Comparison of ENCODE assay signal across 1 cellular context in the genomic region with DNA sequence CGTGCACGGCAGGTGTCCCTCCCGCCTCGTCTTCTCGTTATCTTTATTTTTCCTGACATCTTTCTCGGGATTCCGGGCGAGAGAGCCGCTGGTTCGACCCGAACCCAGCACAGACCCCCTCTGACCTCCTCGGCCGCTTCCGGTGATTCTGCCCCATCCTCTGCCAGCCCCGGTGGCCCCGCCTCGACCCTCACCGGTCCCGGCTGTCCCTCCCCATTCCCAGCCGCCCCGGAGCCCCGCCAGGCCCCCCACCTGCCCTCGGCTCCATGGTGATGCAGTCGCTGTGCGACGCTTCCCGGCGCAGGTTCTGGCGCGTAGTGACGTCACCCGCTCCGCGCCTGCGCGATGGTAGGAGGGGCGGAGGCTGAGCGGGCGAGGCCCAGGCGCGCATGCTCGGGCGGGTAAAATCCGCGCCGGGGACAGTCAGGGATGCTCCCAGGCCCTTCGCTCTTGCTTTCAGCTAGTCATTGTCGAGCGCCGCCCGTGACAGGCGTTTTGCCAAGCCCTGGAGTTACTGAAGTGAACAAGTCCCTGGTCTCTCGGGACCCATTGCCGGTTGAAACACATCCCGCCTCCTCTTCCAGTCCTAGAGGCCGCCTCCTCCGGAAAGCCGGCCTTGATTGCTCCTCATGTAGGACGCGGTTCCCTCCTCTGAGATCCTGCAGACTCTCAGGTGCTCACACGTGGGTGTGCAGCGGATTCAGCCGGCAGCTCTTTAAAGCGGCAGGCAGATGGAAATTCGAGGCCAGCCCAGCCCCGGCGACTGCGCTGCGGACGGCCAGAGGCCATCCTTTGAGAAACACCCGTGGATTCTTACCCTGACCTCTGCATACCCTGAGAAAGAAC.
A peak's percentile ranks its signal among the peaks of the same experiment; 100 is the strongest.
TF ChIP-seq lines count a peak whose summit lies in the region.

A gene with protein sequence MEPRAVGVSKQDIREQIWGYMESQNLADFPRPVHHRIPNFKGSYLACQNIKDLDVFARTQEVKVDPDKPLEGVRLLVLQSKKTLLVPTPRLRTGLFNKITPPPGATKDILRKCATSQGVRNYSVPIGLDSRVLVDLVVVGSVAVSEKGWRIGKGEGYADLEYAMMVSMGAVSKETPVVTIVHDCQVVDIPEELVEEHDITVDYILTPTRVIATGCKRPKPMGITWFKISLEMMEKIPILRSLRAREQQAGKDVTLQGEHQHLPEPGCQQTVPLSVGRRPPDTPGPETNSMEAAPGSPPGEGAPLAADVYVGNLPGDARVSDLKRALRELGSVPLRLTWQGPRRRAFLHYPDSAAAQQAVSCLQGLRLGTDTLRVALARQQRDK (minus strand): TSS at position 319 of the 846 bp plus-strand sequence. CDS start 51 bp downstream, at position 268.

TF ChIP-seq in HepG2, 621 proteins besides CTCF, POLR2A, EP300 and RAD21 (continued from another document and continues in another):
- TF ChIP-seq POLR2G (IDR thresholded peaks at IDR 0.05; ENCODE audit: low read depth, low read length) = peak; percentile 96
- TF ChIP-seq MED1 (CRISPR knock-in tag; IDR thresholded peaks at IDR 0.05) = peak; percentile 60; the same call in 1 of the 2 replicates
- peak; percentile 71 for TF ChIP-seq IRF2 (CRISPR knock-in tag; IDR thresholded peaks at IDR 0.05)
- TF ChIP-seq GTF2F1 (IDR thresholded peaks at IDR 0.05; ENCODE audit: low read length) = no peak
- TF ChIP-seq, protein P1, sequence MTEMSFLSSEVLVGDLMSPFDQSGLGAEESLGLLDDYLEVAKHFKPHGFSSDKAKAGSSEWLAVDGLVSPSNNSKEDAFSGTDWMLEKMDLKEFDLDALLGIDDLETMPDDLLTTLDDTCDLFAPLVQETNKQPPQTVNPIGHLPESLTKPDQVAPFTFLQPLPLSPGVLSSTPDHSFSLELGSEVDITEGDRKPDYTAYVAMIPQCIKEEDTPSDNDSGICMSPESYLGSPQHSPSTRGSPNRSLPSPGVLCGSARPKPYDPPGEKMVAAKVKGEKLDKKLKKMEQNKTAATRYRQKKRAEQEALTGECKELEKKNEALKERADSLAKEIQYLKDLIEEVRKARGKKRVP (CRISPR knock-in tag; IDR thresholded peaks at IDR 0.05) = peak in 1 of 2 experiments; percentile 46; a peak in 1 of 4 replicates
- no peak for TF ChIP-seq NBN (conservative IDR thresholded peaks at IDR 0.05)
- TF ChIP-seq KLF15 (CRISPR knock-in tag; IDR thresholded peaks at IDR 0.05; ENCODE audit: borderline replicate concordance) = no peak
- TF ChIP-seq, protein P2, sequence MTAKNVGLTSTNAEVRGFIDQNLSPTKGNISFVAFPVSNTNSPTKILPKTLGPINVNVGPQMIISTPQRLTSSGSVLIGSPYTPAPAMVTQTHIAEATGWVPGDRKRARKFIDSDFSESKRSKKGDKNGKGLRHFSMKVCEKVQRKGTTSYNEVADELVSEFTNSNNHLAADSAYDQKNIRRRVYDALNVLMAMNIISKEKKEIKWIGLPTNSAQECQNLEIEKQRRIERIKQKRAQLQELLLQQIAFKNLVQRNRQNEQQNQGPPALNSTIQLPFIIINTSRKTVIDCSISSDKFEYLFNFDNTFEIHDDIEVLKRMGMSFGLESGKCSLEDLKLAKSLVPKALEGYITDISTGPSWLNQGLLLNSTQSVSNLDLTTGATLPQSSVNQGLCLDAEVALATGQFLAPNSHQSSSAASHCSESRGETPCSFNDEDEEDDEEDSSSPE (CRISPR knock-in tag; IDR thresholded peaks at IDR 0.05) = peak; percentile 83
- no peak; the same call in 1 of the 2 replicates for TF ChIP-seq BCL6 (CRISPR knock-in tag; IDR thresholded peaks at IDR 0.05)
- TF ChIP-seq ZMAT3 (CRISPR knock-in tag; conservative IDR thresholded peaks at IDR 0.05) = peak; percentile 88
- TF ChIP-seq, protein P3, sequence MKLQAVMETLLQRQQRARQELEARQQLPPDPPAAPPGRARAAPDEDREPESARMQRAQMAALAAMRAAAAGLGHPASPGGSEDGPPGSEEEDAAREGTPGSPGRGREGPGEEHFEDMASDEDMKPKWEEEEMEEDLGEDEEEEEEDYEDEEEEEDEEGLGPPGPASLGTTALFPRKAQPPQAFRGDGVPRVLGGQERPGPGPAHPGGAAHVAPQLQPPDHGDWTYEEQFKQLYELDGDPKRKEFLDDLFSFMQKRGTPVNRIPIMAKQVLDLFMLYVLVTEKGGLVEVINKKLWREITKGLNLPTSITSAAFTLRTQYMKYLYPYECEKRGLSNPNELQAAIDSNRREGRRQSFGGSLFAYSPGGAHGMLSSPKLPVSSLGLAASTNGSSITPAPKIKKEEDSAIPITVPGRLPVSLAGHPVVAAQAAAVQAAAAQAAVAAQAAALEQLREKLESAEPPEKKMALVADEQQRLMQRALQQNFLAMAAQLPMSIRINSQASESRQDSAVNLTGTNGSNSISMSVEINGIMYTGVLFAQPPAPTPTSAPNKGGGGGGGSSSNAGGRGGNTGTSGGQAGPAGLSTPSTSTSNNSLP (IDR thresholded peaks at IDR 0.05; ENCODE audit: low read depth, low read length) = no peak
- TF ChIP-seq ETV5 (CRISPR knock-in tag; IDR thresholded peaks at IDR 0.05; ENCODE audit: borderline replicate concordance) = 0 out of 2 replicates have a peak, but pooled peaks have one; percentile 38
- peak; percentile 61; the same call in 1 of the 2 replicates for TF ChIP-seq HDAC2 (CRISPR knock-in tag; IDR thresholded peaks at IDR 0.05)
- TF ChIP-seq MAFF (IDR thresholded peaks at IDR 0.05; ENCODE audit: low read depth, low read length) = no peak
- TF ChIP-seq, protein P4, sequence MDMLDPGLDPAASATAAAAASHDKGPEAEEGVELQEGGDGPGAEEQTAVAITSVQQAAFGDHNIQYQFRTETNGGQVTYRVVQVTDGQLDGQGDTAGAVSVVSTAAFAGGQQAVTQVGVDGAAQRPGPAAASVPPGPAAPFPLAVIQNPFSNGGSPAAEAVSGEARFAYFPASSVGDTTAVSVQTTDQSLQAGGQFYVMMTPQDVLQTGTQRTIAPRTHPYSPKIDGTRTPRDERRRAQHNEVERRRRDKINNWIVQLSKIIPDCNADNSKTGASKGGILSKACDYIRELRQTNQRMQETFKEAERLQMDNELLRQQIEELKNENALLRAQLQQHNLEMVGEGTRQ (IDR thresholded peaks at IDR 0.05; ENCODE audit: low read depth, low read length) = no peak
- TF ChIP-seq, protein P4 (CRISPR knock-in tag; IDR thresholded peaks at IDR 0.05; ENCODE audit: borderline replicate concordance) = no peak; the same call in 1 of the 2 replicates
- TF ChIP-seq HNF4G (IDR thresholded peaks at IDR 0.05; ENCODE audit: borderline replicate concordance, low read depth, low read length) = no peak; the same call in 1 of the 2 replicates
- no peak for TF ChIP-seq HNF4G (CRISPR knock-in tag; IDR thresholded peaks at IDR 0.05; ENCODE audit: borderline replicate concordance, low read depth)
- no peak for TF ChIP-seq ZFYVE20 (CRISPR knock-in tag; IDR thresholded peaks at IDR 0.05; ENCODE audit: borderline replicate concordance, low read depth)
- peak; percentile 80 for TF ChIP-seq RFX5 (IDR thresholded peaks at IDR 0.05; ENCODE audit: low read depth, low read length)
- TF ChIP-seq NR2F6 (IDR thresholded peaks at IDR 0.05) = no peak
- peak; percentile 49; the same call in 1 of the 2 replicates for TF ChIP-seq NR2F6 (CRISPR knock-in tag; IDR thresholded peaks at IDR 0.05)
- TF ChIP-seq YEATS4 (CRISPR knock-in tag; IDR thresholded peaks at IDR 0.05; ENCODE audit: borderline replicate concordance) = peak; percentile 80; the same call in 1 of the 2 replicates
- TF ChIP-seq, protein P5, sequence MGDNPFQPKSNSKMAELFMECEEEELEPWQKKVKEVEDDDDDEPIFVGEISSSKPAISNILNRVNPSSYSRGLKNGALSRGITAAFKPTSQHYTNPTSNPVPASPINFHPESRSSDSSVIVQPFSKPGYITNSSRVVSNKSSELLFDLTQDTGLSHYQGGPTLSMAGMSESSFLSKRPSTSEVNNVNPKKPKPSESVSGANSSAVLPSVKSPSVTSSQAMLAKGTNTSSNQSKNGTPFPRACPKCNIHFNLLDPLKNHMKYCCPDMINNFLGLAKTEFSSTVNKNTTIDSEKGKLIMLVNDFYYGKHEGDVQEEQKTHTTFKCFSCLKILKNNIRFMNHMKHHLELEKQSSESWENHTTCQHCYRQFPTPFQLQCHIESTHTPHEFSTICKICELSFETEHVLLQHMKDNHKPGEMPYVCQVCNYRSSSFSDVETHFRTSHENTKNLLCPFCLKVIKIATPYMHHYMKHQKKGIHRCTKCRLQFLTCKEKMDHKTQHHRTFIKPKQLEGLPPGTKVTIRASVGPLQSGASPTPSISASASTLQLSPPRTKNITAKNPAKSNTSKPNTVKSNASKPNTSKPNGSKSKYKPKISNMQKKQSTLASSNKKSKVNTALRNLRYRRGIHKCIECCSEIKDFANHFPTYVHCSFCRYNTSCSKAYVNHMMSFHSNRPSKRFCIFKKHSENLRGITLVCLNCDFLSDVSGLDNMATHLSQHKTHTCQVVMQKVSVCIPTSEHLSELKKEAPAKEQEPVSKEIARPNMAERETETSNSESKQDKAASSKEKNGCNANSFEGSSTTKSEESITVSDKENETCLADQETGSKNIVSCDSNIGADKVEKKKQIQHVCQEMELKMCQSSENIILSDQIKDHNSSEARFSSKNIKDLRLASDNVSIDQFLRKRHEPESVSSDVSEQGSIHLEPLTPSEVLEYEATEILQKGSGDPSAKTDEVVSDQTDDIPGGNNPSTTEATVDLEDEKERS (CRISPR knock-in tag; IDR thresholded peaks at IDR 0.05) = no peak
- TF ChIP-seq PRPF4 (IDR thresholded peaks at IDR 0.05; ENCODE audit: low read depth, low read length, poor library complexity, severe bottlenecking) = no peak
- TF ChIP-seq ZNF589 (CRISPR knock-in tag; conservative IDR thresholded peaks at IDR 0.05) = 0 out of 2 replicates have a peak, but pooled peaks have one; percentile 11
- TF ChIP-seq, protein P6, sequence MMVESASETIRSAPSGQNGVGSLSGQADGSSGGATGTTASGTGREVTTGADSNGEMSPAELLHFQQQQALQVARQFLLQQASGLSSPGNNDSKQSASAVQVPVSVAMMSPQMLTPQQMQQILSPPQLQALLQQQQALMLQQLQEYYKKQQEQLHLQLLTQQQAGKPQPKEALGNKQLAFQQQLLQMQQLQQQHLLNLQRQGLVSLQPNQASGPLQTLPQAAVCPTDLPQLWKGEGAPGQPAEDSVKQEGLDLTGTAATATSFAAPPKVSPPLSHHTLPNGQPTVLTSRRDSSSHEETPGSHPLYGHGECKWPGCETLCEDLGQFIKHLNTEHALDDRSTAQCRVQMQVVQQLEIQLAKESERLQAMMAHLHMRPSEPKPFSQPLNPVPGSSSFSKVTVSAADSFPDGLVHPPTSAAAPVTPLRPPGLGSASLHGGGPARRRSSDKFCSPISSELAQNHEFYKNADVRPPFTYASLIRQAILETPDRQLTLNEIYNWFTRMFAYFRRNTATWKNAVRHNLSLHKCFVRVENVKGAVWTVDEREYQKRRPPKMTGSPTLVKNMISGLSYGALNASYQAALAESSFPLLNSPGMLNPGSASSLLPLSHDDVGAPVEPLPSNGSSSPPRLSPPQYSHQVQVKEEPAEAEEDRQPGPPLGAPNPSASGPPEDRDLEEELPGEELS (CRISPR knock-in tag; IDR thresholded peaks at IDR 0.05) = no peak
- TF ChIP-seq CREM (IDR thresholded peaks at IDR 0.05) = peak; percentile 99
- peak; percentile 99 for TF ChIP-seq CREM (CRISPR knock-in tag; IDR thresholded peaks at IDR 0.05)
- TF ChIP-seq, protein P7, sequence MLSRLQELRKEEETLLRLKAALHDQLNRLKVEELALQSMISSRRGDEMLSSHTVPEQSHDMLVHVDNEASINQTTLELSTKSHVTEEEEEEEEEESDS (CRISPR knock-in tag; IDR thresholded peaks at IDR 0.05; ENCODE audit: borderline replicate concordance) = 0 out of 2 replicates have a peak, but pooled peaks have one; percentile 73
- no peak; the same call in 1 of the 2 replicates for TF ChIP-seq ZNF510 (CRISPR knock-in tag; IDR thresholded peaks at IDR 0.05; ENCODE audit: low read depth)
- no peak; the same call in 1 of the 2 replicates for TF ChIP-seq SNAPC2 (CRISPR knock-in tag; IDR thresholded peaks at IDR 0.05)
- no peak for TF ChIP-seq HOXA7 (CRISPR knock-in tag; IDR thresholded peaks at IDR 0.05)
- 0 out of 2 replicates have a peak, but pooled peaks have one; percentile 29 for TF ChIP-seq ZNF709 (CRISPR knock-in tag; IDR thresholded peaks at IDR 0.05)
- no peak for TF ChIP-seq ZNF34 (CRISPR knock-in tag; IDR thresholded peaks at IDR 0.05; ENCODE audit: borderline replicate concordance)
- peak; percentile 87 for TF ChIP-seq CAMTA2 (CRISPR knock-in tag; IDR thresholded peaks at IDR 0.05; ENCODE audit: borderline replicate concordance)
- TF ChIP-seq, protein P8, sequence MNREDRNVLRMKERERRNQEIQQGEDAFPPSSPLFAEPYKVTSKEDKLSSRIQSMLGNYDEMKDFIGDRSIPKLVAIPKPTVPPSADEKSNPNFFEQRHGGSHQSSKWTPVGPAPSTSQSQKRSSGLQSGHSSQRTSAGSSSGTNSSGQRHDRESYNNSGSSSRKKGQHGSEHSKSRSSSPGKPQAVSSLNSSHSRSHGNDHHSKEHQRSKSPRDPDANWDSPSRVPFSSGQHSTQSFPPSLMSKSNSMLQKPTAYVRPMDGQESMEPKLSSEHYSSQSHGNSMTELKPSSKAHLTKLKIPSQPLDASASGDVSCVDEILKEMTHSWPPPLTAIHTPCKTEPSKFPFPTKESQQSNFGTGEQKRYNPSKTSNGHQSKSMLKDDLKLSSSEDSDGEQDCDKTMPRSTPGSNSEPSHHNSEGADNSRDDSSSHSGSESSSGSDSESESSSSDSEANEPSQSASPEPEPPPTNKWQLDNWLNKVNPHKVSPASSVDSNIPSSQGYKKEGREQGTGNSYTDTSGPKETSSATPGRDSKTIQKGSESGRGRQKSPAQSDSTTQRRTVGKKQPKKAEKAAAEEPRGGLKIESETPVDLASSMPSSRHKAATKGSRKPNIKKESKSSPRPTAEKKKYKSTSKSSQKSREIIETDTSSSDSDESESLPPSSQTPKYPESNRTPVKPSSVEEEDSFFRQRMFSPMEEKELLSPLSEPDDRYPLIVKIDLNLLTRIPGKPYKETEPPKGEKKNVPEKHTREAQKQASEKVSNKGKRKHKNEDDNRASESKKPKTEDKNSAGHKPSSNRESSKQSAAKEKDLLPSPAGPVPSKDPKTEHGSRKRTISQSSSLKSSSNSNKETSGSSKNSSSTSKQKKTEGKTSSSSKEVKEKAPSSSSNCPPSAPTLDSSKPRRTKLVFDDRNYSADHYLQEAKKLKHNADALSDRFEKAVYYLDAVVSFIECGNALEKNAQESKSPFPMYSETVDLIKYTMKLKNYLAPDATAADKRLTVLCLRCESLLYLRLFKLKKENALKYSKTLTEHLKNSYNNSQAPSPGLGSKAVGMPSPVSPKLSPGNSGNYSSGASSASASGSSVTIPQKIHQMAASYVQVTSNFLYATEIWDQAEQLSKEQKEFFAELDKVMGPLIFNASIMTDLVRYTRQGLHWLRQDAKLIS (CRISPR knock-in tag; IDR thresholded peaks at IDR 0.05) = peak; percentile 51; the same call in 1 of the 2 replicates
- no peak for TF ChIP-seq NFE2L2 (IDR thresholded peaks at IDR 0.05; ENCODE audit: low read length)
- no peak for TF ChIP-seq TCF12 (IDR thresholded peaks at IDR 0.05)
- peak; percentile 24; the same call in 1 of the 2 replicates for TF ChIP-seq TCF12 (CRISPR knock-in tag; IDR thresholded peaks at IDR 0.05)
- 0 out of 2 replicates have a peak, but pooled peaks have one; percentile 59 for TF ChIP-seq ZNF20 (CRISPR knock-in tag; IDR thresholded peaks at IDR 0.05)
- TF ChIP-seq ZFX (CRISPR knock-in tag; IDR thresholded peaks at IDR 0.05; ENCODE audit: low read depth) = peak; percentile 92
- no peak for TF ChIP-seq ZNF879 (CRISPR knock-in tag; IDR thresholded peaks at IDR 0.05)
- no peak for TF ChIP-seq NR1H2 (CRISPR knock-in tag; IDR thresholded peaks at IDR 0.05; ENCODE audit: borderline replicate concordance, low read depth)
- TF ChIP-seq ZNF451 (CRISPR knock-in tag; IDR thresholded peaks at IDR 0.05) = no peak
- TF ChIP-seq ZBTB7B (CRISPR knock-in tag; IDR thresholded peaks at IDR 0.05) = no peak
